Comparison of ENCODE assay signal across 14 cellular contexts in the genomic region with DNA sequence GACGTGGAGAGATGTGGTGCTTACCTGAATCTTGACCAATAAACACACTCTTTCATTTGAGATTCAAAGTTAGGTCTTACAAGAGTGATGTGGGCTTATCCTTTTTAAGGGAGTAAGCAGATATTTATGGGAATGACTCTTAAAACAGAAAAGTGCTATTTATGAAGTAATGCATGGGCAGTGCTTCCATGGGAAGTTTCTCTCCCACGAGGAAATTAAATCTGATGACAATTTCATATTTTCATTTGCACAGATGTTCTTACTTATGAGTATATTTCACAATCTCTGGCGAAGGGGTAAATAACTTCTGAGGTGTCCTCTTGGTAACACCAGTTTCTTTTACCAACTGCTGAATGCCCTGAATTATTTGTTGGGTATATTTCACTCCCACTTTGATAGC. TPM values are rescaled to one million over a fixed set of nuclear protein-coding genes. Genes with fewer than 3 reads are reported as not detected.
DNase-seq lines count a peak whose midpoint lies in the region; ATAC-seq and TF ChIP-seq lines count a peak whose summit lies in the region.
"Had no signal": no experiment of that assay in that cellular context is flagged by ENCODE, and none has a peak within 500 bp of the region (broad histone marks: within the 10 kb centered on the region; RNA-seq: fewer than 3 reads in every experiment).

No MANE protein-coding gene starts in this region.

- DNase-seq in GM03348 (ENCODE audit: low spot score) (peak; percentile 61), SK-N-MC (ENCODE audit: low read depth, low spot score) (no peak), fibroblast of the aortic adventitia (ENCODE audit: low read depth) (peak; percentile 21), GF-D8 (lab: John Stamatoyannopoulos, UW) (no peak)
- no peak for DNase-seq in stimulated activated effector memory CD8-positive, alpha-beta T cell treated with anti-CD3 and anti-CD28 coated beads, Interleukin-12 subunit alpha, Interleukin-12 subunit beta, amount 100 ng/mL, for 72 hours (ENCODE audit: low spot score in 2 of 2)
- no peak for DNase-seq in activated naive CD4-positive, alpha-beta T cell treated with anti-CD3 and anti-CD28 coated beads, Interleukin-2, amount 50 U/mL, for 16 hours
- DNase-seq: NCI-H1436, NCI-H2081 treated with DMSO at 0.1 percent for 48 hours, NCI-H2227 treated with DMSO at 0.1 percent for 48 hours, NCI-H524 treated with DMSO at 0.1 percent for 48 hours, PC-9 had no signal

- H3K9ac ChIP-seq in SK-N-MC (ENCODE audit: insufficient read length), result no peak overlapping the region
- H3K9ac ChIP-seq: BLaER1 had no signal

- H3K4me1 Mint-ChIP-seq in stimulated activated effector memory CD8-positive, alpha-beta T cell treated with anti-CD3 and anti-CD28 coated beads, Interleukin-12 subunit alpha, Interleukin-12 subunit beta, amount 100 ng/mL, for 72 hours, result no peaks in the 10 kb centered on the region

- TF ChIP-seq CTCF in fibroblast of the aortic adventitia (IDR thresholded peaks at IDR 0.05; ENCODE audit: insufficient read depth, low read length), result no peak

- H3K4me3 ChIP-seq in SK-N-MC, result peak overlapping the region; percentile 2; the same call in 1 of the 2 replicates
- H3K4me3 ChIP-seq in fibroblast of the aortic adventitia (ENCODE audit: low read depth, low read length), result no peak overlapping the region
- H3K4me3 ChIP-seq: BLaER1, HAP-1, PC-9 had no signal

- ATAC-seq in stimulated activated effector memory CD8-positive, alpha-beta T cell treated with anti-CD3 and anti-CD28 coated beads, Interleukin-12 subunit alpha, Interleukin-12 subunit beta, amount 100 ng/mL, for 72 hours, result no peak
- ATAC-seq in GM21786 (IDR thresholded peaks at IDR 0.05; ENCODE audit: unreplicated experiment), result no peak

- H3K36me3 ChIP-seq in SK-N-MC (ENCODE audit: insufficient read depth, low read length), result peaks cover 67% of the 10 kb centered on the region

- H3K9me3 Mint-ChIP-seq in stimulated activated effector memory CD8-positive, alpha-beta T cell treated with anti-CD3 and anti-CD28 coated beads, Interleukin-12 subunit alpha, Interleukin-12 subunit beta, amount 100 ng/mL, for 72 hours, result no peaks in the 10 kb centered on the region

- no peak overlapping the region for H3K4me3 Mint-ChIP-seq in stimulated activated effector memory CD8-positive, alpha-beta T cell treated with anti-CD3 and anti-CD28 coated beads, Interleukin-12 subunit alpha, Interleukin-12 subunit beta, amount 100 ng/mL, for 72 hours

- H3K9me3 ChIP-seq in SK-N-MC (ENCODE audit: low read depth, low read length), result no peaks in the 10 kb centered on the region
- H3K9me3 ChIP-seq: BLaER1, HAP-1 had no signal

- H3K36me3 Mint-ChIP-seq in stimulated activated effector memory CD8-positive, alpha-beta T cell treated with anti-CD3 and anti-CD28 coated beads, Interleukin-12 subunit alpha, Interleukin-12 subunit beta, amount 100 ng/mL, for 72 hours, result peaks cover 95% of the 10 kb centered on the region

- peak overlapping the region; percentile 75 for H3K27ac ChIP-seq in SK-N-MC
- H3K27ac ChIP-seq: BLaER1, PC-9 had no signal

- peak overlapping the region; percentile 5 for H3K27ac Mint-ChIP-seq in stimulated activated effector memory CD8-positive, alpha-beta T cell treated with anti-CD3 and anti-CD28 coated beads, Interleukin-12 subunit alpha, Interleukin-12 subunit beta, amount 100 ng/mL, for 72 hours

RNA-seq across cellular contexts. Expression of a gene that starts 21.0 kb away (rescaled TPM):
- 21.1 and 27.0 TPM in 2 replicates for total RNA-seq in fibroblast of the aortic adventitia (ENCODE audit: low replicate concordance)

RNA-seq across cellular contexts. Expression of a gene that starts 55.2 kb away (rescaled TPM):
- 57.1 and 74.9 TPM in 2 replicates for total RNA-seq in fibroblast of the aortic adventitia (ENCODE audit: low replicate concordance)

Comparison
In these comparisons a context has a peak if more than half of its experiments do, and no peak if none do; other contexts are left out.
1. DNase-seq: peak in GM03348 (single experiment) and fibroblast of the aortic adventitia (single experiment); none in SK-N-MC (single experiment), stimulated activated effector memory CD8-positive, alpha-beta T cell treated with anti-CD3 and anti-CD28 coated beads, Interleukin-12 subunit alpha, Interleukin-12 subunit beta, amount 100 ng/mL, for 72 hours (0 of 2), GF-D8 (single experiment) and activated naive CD4-positive, alpha-beta T cell treated with anti-CD3 and anti-CD28 coated beads, Interleukin-2, amount 50 U/mL, for 16 hours (single experiment).